Comparison of ENCODE assay signal across 9 cellular contexts in genomic region chr2:79860233-79861058, GRCh38.
A peak's percentile ranks its signal among the peaks of the same experiment; 100 is the strongest.
DNase-seq lines count a peak whose midpoint lies in the region; ATAC-seq and TF ChIP-seq lines count a peak whose summit lies in the region.
"Had no signal": no experiment of that assay in that cellular context is flagged by ENCODE, and none has a peak within 500 bp of the region (broad histone marks: within the 10 kb centered on the region; RNA-seq: fewer than 3 reads in every experiment).

No MANE protein-coding gene starts in this region.

- H3K27me3 Mint-ChIP-seq in CD8-positive, alpha-beta memory T cell = peaks cover 0 to 1% of the 10 kb centered on the region in 2 donors

- H3K9me3 Mint-ChIP-seq in CD8-positive, alpha-beta memory T cell = peaks cover 3 to 14% (median 9%) of the 10 kb centered on the region in 5 donors

- no peak overlapping the region for H3K4me3 ChIP-seq in fibroblast of lung (replicated peaks in 1 of 4; ENCODE audit: control extremely low read depth in 1 of 4, insufficient read depth in 1 of 4, low read depth in 3 of 4, low read length in 4 of 4)
- no peak overlapping the region for H3K4me3 ChIP-seq in CD8-positive, alpha-beta memory T cell (ENCODE audit: low read length)
- H3K4me3 ChIP-seq: SJCRH30 had no signal

- no peak overlapping the region for H3K27ac ChIP-seq in fibroblast of lung (ENCODE audit: insufficient read depth, low read length)
- H3K27ac ChIP-seq in CD8-positive, alpha-beta memory T cell (ENCODE audit: low read depth, low read length) = no peak overlapping the region
- H3K27ac ChIP-seq: SJCRH30 had no signal

- H2AFZ ChIP-seq in fibroblast of lung (ENCODE audit: low read length) = no peak overlapping the region

- H3K27ac Mint-ChIP-seq in CD8-positive, alpha-beta memory T cell = no peak overlapping the region

- H3K27me3 ChIP-seq in fibroblast of lung (ENCODE audit: control insufficient read depth, insufficient read depth, low read length) = no peaks in the 10 kb centered on the region
- no peaks in the 10 kb centered on the region for H3K27me3 ChIP-seq in CD8-positive, alpha-beta memory T cell (ENCODE audit: insufficient read depth, low read length, poor library complexity, severe bottlenecking)
- H3K27me3 ChIP-seq: SJCRH30 had no signal

- H3K36me3 ChIP-seq in fibroblast of lung (ENCODE audit: control insufficient read depth, insufficient read depth, low read length) = no peaks in the 10 kb centered on the region
- H3K36me3 ChIP-seq in CD8-positive, alpha-beta memory T cell (ENCODE audit: insufficient read depth, low read length) = no peaks in the 10 kb centered on the region
- H3K36me3 ChIP-seq: SJCRH30 had no signal

- no peak overlapping the region for H3K4me2 ChIP-seq in fibroblast of lung (ENCODE audit: extremely low read depth, insufficient read depth, low read length)

- ATAC-seq in HG03520 (IDR thresholded peaks at IDR 0.05; ENCODE audit: unreplicated experiment) = no peak

- no peaks in the 10 kb centered on the region for H3K4me1 Mint-ChIP-seq in CD8-positive, alpha-beta memory T cell

- H3K4me3 Mint-ChIP-seq in CD8-positive, alpha-beta memory T cell = no peak overlapping the region

- H3K9me3 ChIP-seq in fibroblast of lung (ENCODE audit: control insufficient read depth, insufficient read depth, low read depth, low read length) = no peaks in the 10 kb centered on the region
- no peaks in the 10 kb centered on the region for H3K9me3 ChIP-seq in CD8-positive, alpha-beta memory T cell (ENCODE audit: low read length)
- H3K9me3 ChIP-seq: SJCRH30 had no signal

- no peaks in the 10 kb centered on the region for H3K79me2 ChIP-seq in fibroblast of lung (ENCODE audit: control insufficient read depth, insufficient read depth, low read length)

- CTCF ChIA-PET in CD8-positive, alpha-beta memory T cell (lab: Charles Lee) = no interaction called here

- H3K36me3 Mint-ChIP-seq in CD8-positive, alpha-beta memory T cell = no peaks in the 10 kb centered on the region

- H3K9ac ChIP-seq in fibroblast of lung (ENCODE audit: insufficient read depth, low read length) = no peak overlapping the region

- POLR2A ChIA-PET in CD8-positive, alpha-beta memory T cell (lab: Charles Lee) = no interaction called here

- H4K20me1 ChIP-seq in fibroblast of lung (ENCODE audit: control insufficient read depth, extremely low read depth, insufficient read depth, low read length) = no peaks in the 10 kb centered on the region

- DNase-seq in NCI-H2196 (lab: John Stamatoyannopoulos, UW; ENCODE audit: unreplicated experiment) (peak; percentile 2), NCI-H2196 treated with DMSO at 0.1 percent for 48 hours (lab: John Stamatoyannopoulos, UW; ENCODE audit: unreplicated experiment) (no peak), NCI-H748 (lab: John Stamatoyannopoulos, UW; ENCODE audit: unreplicated experiment) (peak; percentile 17), fibroblast of lung (ENCODE audit: low read depth in 2 of 2) (peak; percentile 9 to 23), stromal cell of bone marrow (ENCODE audit: low read depth) (peak; percentile 8)
- no peak for DNase-seq in stimulated activated CD4-positive, alpha-beta T cell treated with anti-CD3 and anti-CD28 coated beads, Interleukin-1b, Interleukin-23, amount 100 ng/mL, for 48 hours
- DNase-seq in CD8-positive, alpha-beta memory T cell = no peak

- peak; percentile 23 to 68 for TF ChIP-seq CTCF in fibroblast of lung (conservative IDR thresholded peaks at IDR 0.05 in 1 of 2, IDR thresholded peaks at IDR 0.05 in 1 of 2; ENCODE audit: low read depth in 1 of 2, low read length in 2 of 2)

- H3K4me1 ChIP-seq in fibroblast of lung (ENCODE audit: control insufficient read depth, extremely low read depth, insufficient read depth, low read length) = no peaks in the 10 kb centered on the region
- no peaks in the 10 kb centered on the region for H3K4me1 ChIP-seq in CD8-positive, alpha-beta memory T cell (ENCODE audit: insufficient read depth, low read length)
- H3K4me1 ChIP-seq: SJCRH30 had no signal

Comparison
In these comparisons a context has a peak if more than half of its experiments do, and no peak if none do; other contexts are left out.
1. DNase-seq: peak in NCI-H2196 (single experiment), NCI-H748 (single experiment), fibroblast of lung (2 of 2) and stromal cell of bone marrow (single experiment); none in NCI-H2196 treated with DMSO at 0.1 percent for 48 hours (single experiment), stimulated activated CD4-positive, alpha-beta T cell treated with anti-CD3 and anti-CD28 coated beads, Interleukin-1b, Interleukin-23, amount 100 ng/mL, for 48 hours (single experiment) and CD8-positive, alpha-beta memory T cell (0 of 5).